6 cellular contexts compared by ENCODE assay signal in the genomic region with DNA sequence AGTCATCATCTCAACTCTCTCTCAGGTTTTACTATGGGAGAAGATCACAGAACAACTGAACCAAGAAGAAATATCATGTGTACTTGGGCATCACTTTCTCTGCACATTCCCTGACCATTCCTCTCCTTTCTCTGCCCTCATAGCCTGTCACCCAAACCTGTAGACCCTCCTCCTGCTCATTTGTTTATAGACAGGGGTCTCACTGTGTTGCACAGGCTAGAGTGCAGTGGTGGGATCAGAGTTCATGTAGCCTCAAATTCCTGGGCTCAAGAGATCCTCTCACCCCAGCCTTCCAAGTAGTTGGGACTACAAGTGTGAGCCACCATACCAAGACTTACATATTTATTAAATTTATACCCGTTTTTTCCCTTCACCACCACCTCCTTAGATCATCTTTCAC.
"Had no signal": no experiment of that assay in that cellular context is flagged by ENCODE, and none has a peak within 500 bp of the region (broad histone marks: within the 10 kb centered on the region; RNA-seq: fewer than 3 reads in every experiment).

No MANE protein-coding gene starts in this region.

- DNase-seq: IMR-90, KBM-7, KG1 had no signal

- ATAC-seq: K562 had no signal

- H3K4me3 ChIP-seq: K562 had no signal

- FAIRE-seq: HTR-8/SVneo, K562 had no signal

- H3K27ac ChIP-seq: HL-60 had no signal
